In genomic region chr4:55001538-55001937, GRCh38 we compare ENCODE assay signal across 23 cellular contexts.
"Had no signal": no experiment of that assay in that cellular context is flagged by ENCODE, and none has a peak within 500 bp of the region (broad histone marks: within the 10 kb centered on the region; RNA-seq: fewer than 3 reads in every experiment).

No MANE protein-coding gene starts in this region.

- DNase-seq: activated CD4-positive, alpha-beta T cell treated with anti-CD3 and anti-CD28 coated beads for 36 hours; activated CD4-positive, alpha-beta T cell treated with anti-CD3 and anti-CD28 coated beads, Interleukin-2, amount 10 ng/mL, durations not matched to agents 7 days and 5 days; activated CD4-positive, alpha-beta T cell treated with anti-CD3 and anti-CD28 coated beads, Interleukin-2, amount 50 U/mL, for 48 hours; activated CD8-positive, alpha-beta T cell treated with anti-CD3 and anti-CD28 coated beads, Interleukin-2, amount 10 ng/mL, durations not matched to agents 7 days and 5 days; activated gamma-delta T cell; activated naive CD4-positive, alpha-beta T cell treated with Interleukin-2 at 50 U/mL for 16 hours; activated naive CD8-positive, alpha-beta T cell treated with anti-CD3 and anti-CD28 coated beads, Interleukin-2, amount 10 ng/mL, durations not matched to agents 7 days and 5 days; activated T-cell treated with anti-CD3 and anti-CD28 coated beads, Interleukin-2, amount 50 U/mL, for 24 hours; NCI-H1048; NCI-H1105 treated with DMSO at 0.1 percent for 48 hours; NCI-H1436; NCI-H1694; NCI-H1930; NCI-H2081 treated with DMSO at 0.1 percent for 48 hours; NCI-H226; NCI-H524 treated with DMSO at 0.1 percent for 48 hours; RPMI8226; SHP77 treated with DMSO at 0.1 percent for 48 hours; SK-N-SH had no signal

- H3K4me2 ChIP-seq: KMS-11, SK-N-SH had no signal

- H3K36me3 ChIP-seq: SJSA1 had no signal

- H3K4me1 ChIP-seq: SJSA1 had no signal

- H3K27ac ChIP-seq: KMS-11, SJSA1 had no signal

- H3K9ac ChIP-seq: KMS-11, SK-N-SH had no signal

- FAIRE-seq: TTC549 had no signal

- H3K4me3 ChIP-seq: SJSA1 had no signal

- H3K9me3 ChIP-seq: SJSA1, SK-N-SH had no signal

- ATAC-seq: activated CD4-positive, alpha-beta T cell treated with anti-CD3 and anti-CD28 coated beads for 36 hours; activated CD8-positive, alpha-beta T cell treated with anti-CD3 and anti-CD28 coated beads, Interleukin-2, amount 10 ng/mL, durations not matched to agents 7 days and 5 days; Panc1 had no signal

- H3K9me2 ChIP-seq: SK-N-SH had no signal

- H3K27me3 ChIP-seq: SJSA1 had no signal
